14 cellular contexts compared by ENCODE assay signal in the genomic region with DNA sequence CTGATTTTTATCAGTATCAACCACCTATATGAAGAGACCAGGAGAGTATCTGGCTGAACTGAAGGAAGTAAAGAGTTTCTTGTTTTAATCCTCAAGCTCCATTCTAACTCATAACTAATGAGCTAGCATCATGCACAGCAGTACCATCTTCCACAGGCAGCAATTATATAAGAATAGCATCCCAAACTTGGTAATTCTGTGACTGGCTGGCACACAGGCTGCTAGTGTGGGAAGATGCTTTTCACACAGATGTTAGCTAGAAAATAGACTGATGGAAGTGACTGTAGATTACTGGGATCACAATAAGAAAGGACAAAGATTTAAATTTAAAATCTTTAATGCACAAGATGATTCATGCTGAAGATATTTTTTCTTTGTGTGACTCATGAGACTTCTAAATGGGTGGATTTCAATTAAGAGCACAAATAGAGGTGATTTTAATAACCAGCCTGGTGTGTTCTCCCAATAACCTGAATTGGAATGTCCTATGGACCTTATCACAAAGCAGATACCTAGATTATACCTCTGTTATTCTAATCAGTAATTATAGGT.
"Had no signal": no experiment of that assay in that cellular context is flagged by ENCODE, and none has a peak within 500 bp of the region (broad histone marks: within the 10 kb centered on the region; RNA-seq: fewer than 3 reads in every experiment).

No MANE protein-coding gene starts in this region.

- H3K27me3 ChIP-seq: body of pancreas, heart left ventricle, right atrium auricular region, tibial nerve had no signal

- H3K9me3 ChIP-seq: body of pancreas, heart left ventricle, right atrium auricular region, SK-N-SH, tibial nerve had no signal

- H3K4me3 ChIP-seq: body of pancreas, heart left ventricle, right atrium auricular region, skin epidermis, tibial nerve had no signal

- DNase-seq: activated CD4-positive, alpha-beta T cell treated with anti-CD3 and anti-CD28 coated beads for 4 hours; activated CD8-positive, alpha-beta memory T cell treated with anti-CD3 and anti-CD28 coated beads for 24 hours; activated naive CD4-positive, alpha-beta T cell treated with anti-CD3 and anti-CD28 coated beads for 36 hours; body of pancreas; cerebellar nuclear complex; foreskin melanocyte; heart left ventricle; SK-N-SH; T-helper 1 cell; WERI-Rb-1 had no signal

- H3K9ac ChIP-seq: parathyroid adenoma, SK-N-SH had no signal

- H3K36me3 ChIP-seq: heart left ventricle, right atrium auricular region, tibial nerve, WERI-Rb-1 had no signal

- H3K27ac ChIP-seq: body of pancreas, heart left ventricle, parathyroid adenoma, right atrium auricular region, skin epidermis, tibial nerve, WERI-Rb-1 had no signal

- H3K4me1 ChIP-seq: body of pancreas, heart left ventricle, parathyroid adenoma, right atrium auricular region, tibial nerve had no signal
